In genomic region chr3:142502187-142502985, GRCh38 we compare ENCODE assay signal across 17 cellular contexts.
"Had no signal": no experiment of that assay in that cellular context is flagged by ENCODE, and none has a peak within 500 bp of the region (broad histone marks: within the 10 kb centered on the region; RNA-seq: fewer than 3 reads in every experiment).

No MANE protein-coding gene starts in this region.

- H3K4me3 Mint-ChIP-seq: activated naive CD8-positive, alpha-beta T cell; brain; mesothelial cell of epicardium; neural progenitor cell; T-helper 2 cell treated with Interferon-gamma antibody and Interleukin-4, amounts not matched to agents 5 μg/mL and 100 μg/mL, for 36 hours had no signal

- H3K4me3 ChIP-seq: esophagus squamous epithelium, lower lobe of right lung, neural progenitor cell, stomach, thoracic aorta had no signal

- H3K4me1 ChIP-seq: esophagus squamous epithelium, lower lobe of right lung, neural progenitor cell, stomach had no signal

- ATAC-seq: lower lobe of right lung, sciatic nerve had no signal

- H3K27me3 Mint-ChIP-seq: activated naive CD8-positive, alpha-beta T cell; brain had no signal

- H3K9me3 ChIP-seq: esophagus squamous epithelium, lower lobe of right lung, stomach, thoracic aorta had no signal

- H3K36me3 ChIP-seq: neural progenitor cell had no signal

- H3K4me1 Mint-ChIP-seq: neural progenitor cell had no signal

- H3K27me3 ChIP-seq: esophagus squamous epithelium, neural progenitor cell, stomach had no signal

- DNase-seq: activated CD4-positive, alpha-beta T cell treated with anti-CD3 and anti-CD28 coated beads, Interleukin-2, amount 50 U/mL, for 1 hour; activated CD4-positive, CD25-positive, alpha-beta regulatory T cell; activated CD8-positive, alpha-beta memory T cell treated with anti-CD3 and anti-CD28 coated beads for 24 hours; activated gamma-delta T cell treated with Interleukin-2 at 50 U/mL for 16 hours; effector CD8-positive, alpha-beta T cell; esophagus squamous epithelium; foreskin fibroblast; lower lobe of right lung; stimulated activated CD4-positive, alpha-beta T cell treated with anti-CD3 and anti-CD28 coated beads, Interleukin-1b, Interleukin-23, amount 100 ng/mL, for 48 hours; stomach had no signal

- H3K27ac ChIP-seq: esophagus squamous epithelium, lower lobe of right lung, neural progenitor cell, stomach, thoracic aorta had no signal

- H3K27ac Mint-ChIP-seq: activated naive CD8-positive, alpha-beta T cell; mesothelial cell of epicardium; neural progenitor cell; T-helper 2 cell treated with Interferon-gamma antibody and Interleukin-4, amounts not matched to agents 5 μg/mL and 100 μg/mL, for 36 hours had no signal

- H3K9me3 Mint-ChIP-seq: mesothelial cell of epicardium, neural progenitor cell had no signal
